Comparison of ENCODE assay signal across 23 cellular contexts in the genomic region with DNA sequence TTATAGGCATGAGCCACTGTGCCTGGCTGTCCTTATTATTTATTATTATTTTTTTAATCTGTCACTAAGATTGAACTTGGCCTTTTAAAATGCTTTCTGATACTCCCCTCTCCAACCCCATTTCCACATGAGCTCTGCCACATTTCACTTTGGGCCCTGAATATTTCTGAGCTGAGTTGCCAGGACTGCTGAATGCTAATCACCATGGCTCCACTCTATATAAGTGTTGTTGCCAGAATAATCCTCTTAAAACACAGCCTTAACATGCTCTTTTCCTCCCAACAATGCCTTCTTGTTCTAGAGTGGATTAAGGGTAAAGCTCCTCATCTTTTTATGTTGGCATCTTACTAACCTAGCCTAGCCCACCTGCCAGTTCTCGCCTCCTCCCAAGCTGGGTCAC.
DNase-seq lines count a peak whose midpoint lies in the region; ATAC-seq and TF ChIP-seq lines count a peak whose summit lies in the region.
"Had no signal": no experiment of that assay in that cellular context is flagged by ENCODE, and none has a peak within 500 bp of the region (broad histone marks: within the 10 kb centered on the region; RNA-seq: fewer than 3 reads in every experiment).

No MANE protein-coding gene starts in this region.

- H3K36me3 Mint-ChIP-seq in osteocyte (ENCODE audit: unreplicated experiment): peaks cover 4% of the 10 kb centered on the region

- H3K9me3 ChIP-seq in left ventricle myocardium inferior (replicated peaks) (no peaks in the 10 kb centered on the region), right atrium auricular region (no peaks in the 10 kb centered on the region), SJSA1 (replicated peaks) (no peaks in the 10 kb centered on the region), aorta (ENCODE audit: control insufficient read depth, low read length) (no peaks in the 10 kb centered on the region), vagina (no peaks in the 10 kb centered on the region)
- H3K9me3 ChIP-seq: colonic mucosa, gastroesophageal sphincter, thyroid gland had no signal

- H3K27ac ChIP-seq in left ventricle myocardium inferior (replicated peaks) (peak overlapping the region; percentile 76), right atrium auricular region (no peak overlapping the region), SJSA1 (peak overlapping the region; percentile 44; the same call in 1 of the 2 replicates), aorta (ENCODE audit: low read depth in 1 of 2, low read length in 2 of 2) (no peak overlapping the region), vagina (no peak overlapping the region)
- H3K27ac ChIP-seq: colonic mucosa, thyroid gland had no signal

- H3K9me3 Mint-ChIP-seq in osteocyte (ENCODE audit: unreplicated experiment): no peaks in the 10 kb centered on the region
- H3K9me3 Mint-ChIP-seq: stimulated activated naive CD8-positive, alpha-beta T cell treated with anti-CD3 and anti-CD28 coated beads, Interleukin-15, amount 100 ng/mL, for 72 hours had no signal

- H3K27me3 Mint-ChIP-seq in osteocyte (ENCODE audit: unreplicated experiment): no peaks in the 10 kb centered on the region

- H3K4me1 Mint-ChIP-seq in osteocyte (ENCODE audit: unreplicated experiment): peaks cover 23% of the 10 kb centered on the region
- H3K4me1 Mint-ChIP-seq: stimulated activated naive CD8-positive, alpha-beta T cell treated with anti-CD3 and anti-CD28 coated beads, Interleukin-15, amount 100 ng/mL, for 72 hours had no signal

- H3K4me3 Mint-ChIP-seq in osteocyte (ENCODE audit: unreplicated experiment): no peak overlapping the region
- H3K4me3 Mint-ChIP-seq: stimulated activated naive CD8-positive, alpha-beta T cell treated with anti-CD3 and anti-CD28 coated beads, Interleukin-15, amount 100 ng/mL, for 72 hours had no signal

- no peak for TF ChIP-seq POLR2A in vagina (IDR thresholded peaks at IDR 0.05)

- H3K27me3 ChIP-seq in left ventricle myocardium inferior (ENCODE audit: low read depth) (no peaks in the 10 kb centered on the region), right atrium auricular region (no peaks in the 10 kb centered on the region), SJSA1 (replicated peaks) (no peaks in the 10 kb centered on the region), aorta (ENCODE audit: control insufficient read depth in 1 of 2, insufficient read depth in 2 of 2, low read length in 1 of 2) (no peaks in the 10 kb centered on the region), vagina (no peaks in the 10 kb centered on the region)
- H3K27me3 ChIP-seq: colonic mucosa, gastroesophageal sphincter, thyroid gland had no signal

- no peak for ATAC-seq in aorta (ENCODE audit: low FRiP score)
- ATAC-seq: gastroesophageal sphincter, K562 had no signal

- DNase-seq in left ventricle myocardium inferior (no peak), right atrium auricular region (ENCODE audit: low spot score) (no peak), SJSA1 (ENCODE audit: low read depth in 1 of 2, low spot score in 2 of 2) (no peak), fibroblast of the aortic adventitia (ENCODE audit: low read depth) (peak; percentile 54), aorta (no peak), vagina (ENCODE audit: extremely low spot score in 2 of 2) (no peak), ACHN (no peak), osteocyte (ENCODE audit: extremely low spot score, unreplicated experiment) (no peak)
- DNase-seq: activated CD4-positive, CD25-positive, alpha-beta regulatory T cell; activated naive CD4-positive, alpha-beta T cell treated with Interleukin-2 at 50 U/mL for 16 hours; colonic mucosa; DMS79; effector CD8-positive, alpha-beta T cell; NCI-H1105 treated with DMSO at 0.1 percent for 48 hours; NCI-H2029; NCI-H345; NCI-H774; stimulated activated naive CD8-positive, alpha-beta T cell treated with anti-CD3 and anti-CD28 coated beads, Interleukin-15, amount 100 ng/mL, for 72 hours; SW 1271; T1000; thyroid gland had no signal

- H3K4me1 ChIP-seq in left ventricle myocardium inferior: peaks cover 77% of the 10 kb centered on the region
- H3K4me1 ChIP-seq in right atrium auricular region: peaks cover 0 to 26% of the 10 kb centered on the region in 2 donors
- peaks cover 14% of the 10 kb centered on the region for H3K4me1 ChIP-seq in SJSA1 (replicated peaks)
- peaks cover 9 to 14% of the 10 kb centered on the region in 2 donors for H3K4me1 ChIP-seq in aorta (ENCODE audit: control insufficient read depth in 1 of 2, insufficient read depth in 2 of 2, low read length in 2 of 2)
- H3K4me1 ChIP-seq in vagina: peaks cover 27% of the 10 kb centered on the region
- H3K4me1 ChIP-seq: thyroid gland had no signal

- TF ChIP-seq CTCF in left ventricle myocardium inferior (IDR thresholded peaks at IDR 0.05; ENCODE audit: borderline replicate concordance) (no peak), right atrium auricular region (IDR thresholded peaks at IDR 0.05) (no peak), fibroblast of the aortic adventitia (IDR thresholded peaks at IDR 0.05; ENCODE audit: insufficient read depth, low read length) (no peak), vagina (IDR thresholded peaks at IDR 0.05) (no peak), osteocyte (IDR thresholded peaks at IDR 0.05) (no peak)

- whole genome bisulfite sequencing in aorta, 2 donors: 92 to 99% methylated on average over 1 of the region's 1 CpG

- no peak overlapping the region for H3K27ac Mint-ChIP-seq in osteocyte (ENCODE audit: unreplicated experiment)

- H3K36me3 ChIP-seq in left ventricle myocardium inferior: no peaks in the 10 kb centered on the region
- H3K36me3 ChIP-seq in right atrium auricular region: no peaks in the 10 kb centered on the region
- H3K36me3 ChIP-seq in SJSA1: no peaks in the 10 kb centered on the region
- no peaks in the 10 kb centered on the region for H3K36me3 ChIP-seq in aorta (ENCODE audit: control insufficient read depth in 1 of 2, insufficient read depth in 2 of 2, low read length in 1 of 2)
- H3K36me3 ChIP-seq in vagina: no peaks in the 10 kb centered on the region
- H3K36me3 ChIP-seq: colonic mucosa, gastroesophageal sphincter, thyroid gland had no signal

- H3K4me3 ChIP-seq in left ventricle myocardium inferior (no peak overlapping the region), right atrium auricular region (no peak overlapping the region), SJSA1 (no peak overlapping the region), fibroblast of the aortic adventitia (ENCODE audit: low read depth, low read length) (no peak overlapping the region), aorta (ENCODE audit: low read length in 2 of 2) (no peak overlapping the region), vagina (no peak overlapping the region)
- H3K4me3 ChIP-seq: colonic mucosa, gastroesophageal sphincter, K562, thyroid gland had no signal

- in situ Hi-C loops in ACHN (cut with HindIII; ENCODE audit: low pct_ligation_motif_present, low pct_unique_long_range_greater_than_20kb, low sequenced_read_pairs): no loop called here

- intact Hi-C loops in left ventricle myocardium inferior (cut with micrococcal nuclease): loop anchor here (5.0 kb wide), 1 partner anchor 398 kb away; no protein-coding TSS in a partner anchor
- intact Hi-C loops in aorta (cut with DNase I): loop anchor here in 1 of 2 donors (5.0 kb wide), 1 partner anchor 43 kb away; no protein-coding TSS in a partner anchor
- intact Hi-C loops in vagina (cut with DNase I): loop anchor here (5.0 kb wide), 1 partner anchor 398 kb away; no protein-coding TSS in a partner anchor

Comparison
In these comparisons a context has a peak if more than half of its experiments do, and no peak if none do; other contexts are left out.
1. H3K27ac ChIP-seq: peak in left ventricle myocardium inferior (single experiment) and SJSA1 (single experiment); none in right atrium auricular region (0 of 2), aorta (0 of 2) and vagina (single experiment).